22 cellular contexts compared by ENCODE assay signal in genomic region chr7:94397721-94398120, GRCh38. TPM values are rescaled to one million over a fixed set of nuclear protein-coding genes. Genes with fewer than 3 reads are reported as not detected.
DNase-seq lines count a peak whose midpoint lies in the region; ATAC-seq and TF ChIP-seq lines count a peak whose summit lies in the region.
"Had no signal": no experiment of that assay in that cellular context is flagged by ENCODE, and none has a peak within 500 bp of the region (broad histone marks: within the 10 kb centered on the region; RNA-seq: fewer than 3 reads in every experiment).

No MANE protein-coding gene starts in this region.

- H3K4me3 ChIP-seq in choroid plexus epithelial cell (ENCODE audit: low read depth, low read length) (peak overlapping the region; percentile 69), tibial nerve (peak overlapping the region in 3 of 4 donors; percentile 3 to 68 (median 66))

- peak overlapping the region; percentile 9 for H3K27ac Mint-ChIP-seq in mesothelial cell of epicardium
- H3K27ac Mint-ChIP-seq: activated naive CD4-positive, alpha-beta T cell treated with anti-CD3 and anti-CD28 coated beads, Interleukin-2, amount 50 U/mL, for 24 hours; activated T-cell treated with anti-CD3 and anti-CD28 coated beads, Interleukin-2, amount 50 U/mL, for 24 hours; CD4-positive, alpha-beta T cell; naive B cell had no signal

- WGBS in tibial nerve, 2 donors: 26 to 27% methylated on average over 1 of the region's 1 CpG

- peak overlapping the region; percentile 89 for H3K4me3 Mint-ChIP-seq in mesothelial cell of epicardium
- H3K4me3 Mint-ChIP-seq: activated naive CD4-positive, alpha-beta T cell treated with anti-CD3 and anti-CD28 coated beads, Interleukin-2, amount 50 U/mL, for 24 hours; activated T-cell treated with anti-CD3 and anti-CD28 coated beads, Interleukin-2, amount 50 U/mL, for 24 hours; CD4-positive, alpha-beta T cell; central memory CD8-positive, alpha-beta T cell; naive B cell had no signal

- H3K9me3 ChIP-seq in tibial nerve: no peaks in the 10 kb centered on the region
- H3K9me3 ChIP-seq: Peyer's patch had no signal

- H3K27me3 ChIP-seq in tibial nerve: no peaks in the 10 kb centered on the region
- H3K27me3 ChIP-seq: Peyer's patch had no signal

- no peak for TF ChIP-seq EP300 in tibial nerve (IDR thresholded peaks at IDR 0.05)

- peak; percentile 29 for DNase-seq in NCI-H2227 treated with DMSO at 0.1 percent for 48 hours (lab: John Stamatoyannopoulos, UW)
- DNase-seq in NCI-H2227 (lab: John Stamatoyannopoulos, UW; ENCODE audit: unreplicated experiment): no peak
- peak; percentile 47 for DNase-seq in choroid plexus epithelial cell (ENCODE audit: low read depth)
- no peak for DNase-seq in mesothelial cell of epicardium (ENCODE audit: low spot score in 2 of 2, unreplicated experiment in 2 of 2)
- no peak for DNase-seq in tibial nerve (ENCODE audit: low spot score in 2 of 2)
- no peak for DNase-seq in Ammon's horn (ENCODE audit: low spot score)
- DNase-seq in cerebellar nuclear complex (lab: John Stamatoyannopoulos, UW): no peak
- DNase-seq: activated T-cell treated with anti-CD3 and anti-CD28 coated beads, Interleukin-2, amount 50 U/mL, for 24 hours; CD4-positive, alpha-beta T cell; DND-41; GOT3; hippocampal formation; naive B cell; NCI-H2029; NCI-H526; Peyer's patch; stimulated activated CD4-positive, alpha-beta T cell treated with anti-CD3 and anti-CD28 coated beads, Interleukin-1b, Interleukin-23, amount 100 ng/mL, for 48 hours; substantia nigra had no signal

- TF ChIP-seq POLR2A in tibial nerve (IDR thresholded peaks at IDR 0.05): no peak

- no peak for TF ChIP-seq CTCF in choroid plexus epithelial cell (conservative IDR thresholded peaks at IDR 0.05; ENCODE audit: low read depth, low read length)
- no peak for TF ChIP-seq CTCF in mesothelial cell of epicardium (IDR thresholded peaks at IDR 0.05; ENCODE audit: unreplicated experiment)
- no peak for TF ChIP-seq CTCF in tibial nerve (IDR thresholded peaks at IDR 0.05)

- H3K27ac ChIP-seq in tibial nerve: peak overlapping the region in 2 of 4 donors; percentile 90 to 96
- H3K27ac ChIP-seq: 22Rv1 had no signal

- H3K4me1 ChIP-seq in tibial nerve: peaks cover 0 to 73% (median 25%) of the 10 kb centered on the region in 4 donors
- H3K4me1 ChIP-seq: Peyer's patch had no signal

- no peaks in the 10 kb centered on the region for H3K9me3 Mint-ChIP-seq in mesothelial cell of epicardium
- H3K9me3 Mint-ChIP-seq: activated naive CD4-positive, alpha-beta T cell treated with anti-CD3 and anti-CD28 coated beads, Interleukin-2, amount 50 U/mL, for 24 hours; activated T-cell treated with anti-CD3 and anti-CD28 coated beads, Interleukin-2, amount 50 U/mL, for 24 hours; CD4-positive, alpha-beta T cell; central memory CD8-positive, alpha-beta T cell had no signal

- H3K36me3 Mint-ChIP-seq in mesothelial cell of epicardium: peaks cover 18% of the 10 kb centered on the region
- H3K36me3 Mint-ChIP-seq: activated naive CD4-positive, alpha-beta T cell treated with anti-CD3 and anti-CD28 coated beads, Interleukin-2, amount 50 U/mL, for 24 hours; naive B cell had no signal

- H3K27me3 Mint-ChIP-seq in mesothelial cell of epicardium (ENCODE audit: low read depth): no peaks in the 10 kb centered on the region

- peaks cover 0 to 16% (median 0%) of the 10 kb centered on the region in 3 donors for H3K36me3 ChIP-seq in tibial nerve
- H3K36me3 ChIP-seq: Peyer's patch had no signal

- ATAC-seq in HG03565 (IDR thresholded peaks at IDR 0.05; ENCODE audit: unreplicated experiment): no peak

- H3K4me1 Mint-ChIP-seq in mesothelial cell of epicardium: peaks cover 39% of the 10 kb centered on the region

RNA-seq across cellular contexts. Expression of gene COL1A2, which starts 3.0 kb away (rescaled TPM):
- 2,538 to 2,739 TPM (median 2,734 TPM) in 3 replicates for total RNA-seq in mesothelial cell of epicardium
- total RNA-seq in tibial nerve: 100 to 1,000 TPM; 235 to 747 (median 399) TPM

Comparison
In these comparisons a context has a peak if more than half of its experiments do, and no peak if none do; other contexts are left out.
1. DNase-seq: peak in NCI-H2227 treated with DMSO at 0.1 percent for 48 hours (single experiment) and choroid plexus epithelial cell (single experiment); none in NCI-H2227 (single experiment), mesothelial cell of epicardium (0 of 2), tibial nerve (0 of 2), Ammon's horn (single experiment) and cerebellar nuclear complex (0 of 2).